ENCODE assay signal across 1 cellular context in the genomic region with DNA sequence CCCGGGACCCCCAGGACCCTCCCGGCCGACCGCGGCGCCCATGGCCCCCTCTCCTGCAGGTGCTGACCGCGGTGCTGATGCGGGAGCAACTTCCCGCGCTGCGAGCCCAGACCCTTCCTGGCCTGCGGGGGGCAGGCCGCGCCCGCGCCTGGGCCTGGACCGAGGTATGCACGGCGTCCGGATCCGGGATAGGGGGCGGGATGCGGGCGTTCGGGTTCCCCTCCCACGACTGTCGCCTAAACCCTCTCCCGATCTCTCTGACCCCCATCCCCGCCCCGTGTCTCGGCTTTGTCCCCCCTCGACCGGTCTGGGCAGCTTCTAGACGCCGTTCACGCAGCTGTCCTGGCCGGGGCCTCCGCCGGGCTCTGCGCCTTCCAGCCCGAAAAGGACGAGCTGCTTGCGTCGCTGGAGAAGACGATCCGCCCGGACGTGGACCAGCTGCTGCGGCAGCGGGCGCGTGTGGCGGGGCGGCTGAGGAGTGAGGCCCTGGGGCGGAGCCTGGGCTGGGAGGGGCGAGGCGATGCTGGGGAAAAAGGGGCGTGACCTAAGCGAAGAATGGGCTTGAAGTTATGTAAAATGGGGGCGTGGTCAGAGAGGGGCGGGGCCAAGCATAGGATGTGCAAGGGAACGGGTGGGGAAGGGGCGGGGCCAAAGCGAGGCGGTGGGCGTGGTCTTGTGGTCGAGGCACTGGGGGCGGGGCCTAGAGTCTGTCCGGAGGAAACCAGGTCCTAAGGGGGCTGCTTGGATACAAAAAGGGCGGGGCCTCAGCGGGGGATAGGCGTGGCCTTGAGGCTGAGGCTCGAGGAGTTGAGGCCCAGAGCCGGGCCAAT.
TF ChIP-seq lines count a peak whose summit lies in the region.

No MANE protein-coding gene starts in this region.

TF ChIP-seq in K562, 482 proteins besides CTCF, POLR2A, EP300 and RAD21 (continued from another document and continues in another):
- TF ChIP-seq, protein P1, sequence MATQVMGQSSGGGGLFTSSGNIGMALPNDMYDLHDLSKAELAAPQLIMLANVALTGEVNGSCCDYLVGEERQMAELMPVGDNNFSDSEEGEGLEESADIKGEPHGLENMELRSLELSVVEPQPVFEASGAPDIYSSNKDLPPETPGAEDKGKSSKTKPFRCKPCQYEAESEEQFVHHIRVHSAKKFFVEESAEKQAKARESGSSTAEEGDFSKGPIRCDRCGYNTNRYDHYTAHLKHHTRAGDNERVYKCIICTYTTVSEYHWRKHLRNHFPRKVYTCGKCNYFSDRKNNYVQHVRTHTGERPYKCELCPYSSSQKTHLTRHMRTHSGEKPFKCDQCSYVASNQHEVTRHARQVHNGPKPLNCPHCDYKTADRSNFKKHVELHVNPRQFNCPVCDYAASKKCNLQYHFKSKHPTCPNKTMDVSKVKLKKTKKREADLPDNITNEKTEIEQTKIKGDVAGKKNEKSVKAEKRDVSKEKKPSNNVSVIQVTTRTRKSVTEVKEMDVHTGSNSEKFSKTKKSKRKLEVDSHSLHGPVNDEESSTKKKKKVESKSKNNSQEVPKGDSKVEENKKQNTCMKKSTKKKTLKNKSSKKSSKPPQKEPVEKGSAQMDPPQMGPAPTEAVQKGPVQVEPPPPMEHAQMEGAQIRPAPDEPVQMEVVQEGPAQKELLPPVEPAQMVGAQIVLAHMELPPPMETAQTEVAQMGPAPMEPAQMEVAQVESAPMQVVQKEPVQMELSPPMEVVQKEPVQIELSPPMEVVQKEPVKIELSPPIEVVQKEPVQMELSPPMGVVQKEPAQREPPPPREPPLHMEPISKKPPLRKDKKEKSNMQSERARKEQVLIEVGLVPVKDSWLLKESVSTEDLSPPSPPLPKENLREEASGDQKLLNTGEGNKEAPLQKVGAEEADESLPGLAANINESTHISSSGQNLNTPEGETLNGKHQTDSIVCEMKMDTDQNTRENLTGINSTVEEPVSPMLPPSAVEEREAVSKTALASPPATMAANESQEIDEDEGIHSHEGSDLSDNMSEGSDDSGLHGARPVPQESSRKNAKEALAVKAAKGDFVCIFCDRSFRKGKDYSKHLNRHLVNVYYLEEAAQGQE (CRISPR knock-in tag; IDR thresholded peaks at IDR 0.05; ENCODE audit: low read depth): peak; percentile 97
- TF ChIP-seq, protein P2, sequence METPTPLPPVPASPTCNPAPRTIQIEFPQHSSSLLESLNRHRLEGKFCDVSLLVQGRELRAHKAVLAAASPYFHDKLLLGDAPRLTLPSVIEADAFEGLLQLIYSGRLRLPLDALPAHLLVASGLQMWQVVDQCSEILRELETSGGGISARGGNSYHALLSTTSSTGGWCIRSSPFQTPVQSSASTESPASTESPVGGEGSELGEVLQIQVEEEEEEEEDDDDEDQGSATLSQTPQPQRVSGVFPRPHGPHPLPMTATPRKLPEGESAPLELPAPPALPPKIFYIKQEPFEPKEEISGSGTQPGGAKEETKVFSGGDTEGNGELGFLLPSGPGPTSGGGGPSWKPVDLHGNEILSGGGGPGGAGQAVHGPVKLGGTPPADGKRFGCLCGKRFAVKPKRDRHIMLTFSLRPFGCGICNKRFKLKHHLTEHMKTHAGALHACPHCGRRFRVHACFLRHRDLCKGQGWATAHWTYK (CRISPR knock-in tag; IDR thresholded peaks at IDR 0.05): 0 out of 2 replicates have a peak, but pooled peaks have one; percentile 31
- TF ChIP-seq, protein P3, sequence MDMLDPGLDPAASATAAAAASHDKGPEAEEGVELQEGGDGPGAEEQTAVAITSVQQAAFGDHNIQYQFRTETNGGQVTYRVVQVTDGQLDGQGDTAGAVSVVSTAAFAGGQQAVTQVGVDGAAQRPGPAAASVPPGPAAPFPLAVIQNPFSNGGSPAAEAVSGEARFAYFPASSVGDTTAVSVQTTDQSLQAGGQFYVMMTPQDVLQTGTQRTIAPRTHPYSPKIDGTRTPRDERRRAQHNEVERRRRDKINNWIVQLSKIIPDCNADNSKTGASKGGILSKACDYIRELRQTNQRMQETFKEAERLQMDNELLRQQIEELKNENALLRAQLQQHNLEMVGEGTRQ (CRISPR knock-in tag; IDR thresholded peaks at IDR 0.05): peak; percentile 16; the same call in 1 of the 2 replicates
- TF ChIP-seq HMGN3 (IDR thresholded peaks at IDR 0.05; ENCODE audit: borderline replicate concordance, extremely low read depth, insufficient read length, low read depth, low read length): peak; percentile 44
- TF ChIP-seq, protein P4, sequence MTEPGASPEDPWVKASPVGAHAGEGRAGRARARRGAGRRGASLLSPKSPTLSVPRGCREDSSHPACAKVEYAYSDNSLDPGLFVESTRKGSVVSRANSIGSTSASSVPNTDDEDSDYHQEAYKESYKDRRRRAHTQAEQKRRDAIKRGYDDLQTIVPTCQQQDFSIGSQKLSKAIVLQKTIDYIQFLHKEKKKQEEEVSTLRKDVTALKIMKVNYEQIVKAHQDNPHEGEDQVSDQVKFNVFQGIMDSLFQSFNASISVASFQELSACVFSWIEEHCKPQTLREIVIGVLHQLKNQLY (CRISPR knock-in tag; conservative IDR thresholded peaks at IDR 0.05): 0 out of 4 replicates have a peak, but pooled peaks of 1 of the 2 experiments have one; percentile 63
- TF ChIP-seq SAP30 (IDR thresholded peaks at IDR 0.05; ENCODE audit: borderline replicate concordance, insufficient read depth, low read depth, low read length, poor library complexity, severe bottlenecking): peak; percentile 64
- TF ChIP-seq, protein P5, sequence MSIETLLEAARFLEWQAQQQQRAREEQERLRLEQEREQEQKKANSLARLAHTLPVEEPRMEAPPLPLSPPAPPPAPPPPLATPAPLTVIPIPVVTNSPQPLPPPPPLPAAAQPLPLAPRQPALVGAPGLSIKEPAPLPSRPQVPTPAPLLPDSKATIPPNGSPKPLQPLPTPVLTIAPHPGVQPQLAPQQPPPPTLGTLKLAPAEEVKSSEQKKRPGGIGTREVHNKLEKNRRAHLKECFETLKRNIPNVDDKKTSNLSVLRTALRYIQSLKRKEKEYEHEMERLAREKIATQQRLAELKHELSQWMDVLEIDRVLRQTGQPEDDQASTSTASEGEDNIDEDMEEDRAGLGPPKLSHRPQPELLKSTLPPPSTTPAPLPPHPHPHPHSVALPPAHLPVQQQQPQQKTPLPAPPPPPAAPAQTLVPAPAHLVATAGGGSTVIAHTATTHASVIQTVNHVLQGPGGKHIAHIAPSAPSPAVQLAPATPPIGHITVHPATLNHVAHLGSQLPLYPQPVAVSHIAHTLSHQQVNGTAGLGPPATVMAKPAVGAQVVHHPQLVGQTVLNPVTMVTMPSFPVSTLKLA (conservative IDR thresholded peaks at IDR 0.05): peak; percentile 72 to 85
- peak; percentile 27; the same call in 1 of the 2 replicates for TF ChIP-seq ETV1 (tag; conservative IDR thresholded peaks at IDR 0.05; ENCODE audit: low read depth)
- no peak for TF ChIP-seq ZNF316 (IDR thresholded peaks at IDR 0.05)
- TF ChIP-seq, protein P6, sequence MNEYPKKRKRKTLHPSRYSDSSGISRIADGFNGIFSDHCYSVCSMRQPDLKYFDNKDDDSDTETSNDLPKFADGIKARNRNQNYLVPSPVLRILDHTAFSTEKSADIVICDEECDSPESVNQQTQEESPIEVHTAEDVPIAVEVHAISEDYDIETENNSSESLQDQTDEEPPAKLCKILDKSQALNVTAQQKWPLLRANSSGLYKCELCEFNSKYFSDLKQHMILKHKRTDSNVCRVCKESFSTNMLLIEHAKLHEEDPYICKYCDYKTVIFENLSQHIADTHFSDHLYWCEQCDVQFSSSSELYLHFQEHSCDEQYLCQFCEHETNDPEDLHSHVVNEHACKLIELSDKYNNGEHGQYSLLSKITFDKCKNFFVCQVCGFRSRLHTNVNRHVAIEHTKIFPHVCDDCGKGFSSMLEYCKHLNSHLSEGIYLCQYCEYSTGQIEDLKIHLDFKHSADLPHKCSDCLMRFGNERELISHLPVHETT (CRISPR knock-in tag; conservative IDR thresholded peaks at IDR 0.05 in 1 of 2, IDR thresholded peaks at IDR 0.05 in 1 of 2): 0 out of 4 replicates have a peak, but pooled peaks of 1 of the 2 experiments have one; percentile 7
- TF ChIP-seq, protein P7, sequence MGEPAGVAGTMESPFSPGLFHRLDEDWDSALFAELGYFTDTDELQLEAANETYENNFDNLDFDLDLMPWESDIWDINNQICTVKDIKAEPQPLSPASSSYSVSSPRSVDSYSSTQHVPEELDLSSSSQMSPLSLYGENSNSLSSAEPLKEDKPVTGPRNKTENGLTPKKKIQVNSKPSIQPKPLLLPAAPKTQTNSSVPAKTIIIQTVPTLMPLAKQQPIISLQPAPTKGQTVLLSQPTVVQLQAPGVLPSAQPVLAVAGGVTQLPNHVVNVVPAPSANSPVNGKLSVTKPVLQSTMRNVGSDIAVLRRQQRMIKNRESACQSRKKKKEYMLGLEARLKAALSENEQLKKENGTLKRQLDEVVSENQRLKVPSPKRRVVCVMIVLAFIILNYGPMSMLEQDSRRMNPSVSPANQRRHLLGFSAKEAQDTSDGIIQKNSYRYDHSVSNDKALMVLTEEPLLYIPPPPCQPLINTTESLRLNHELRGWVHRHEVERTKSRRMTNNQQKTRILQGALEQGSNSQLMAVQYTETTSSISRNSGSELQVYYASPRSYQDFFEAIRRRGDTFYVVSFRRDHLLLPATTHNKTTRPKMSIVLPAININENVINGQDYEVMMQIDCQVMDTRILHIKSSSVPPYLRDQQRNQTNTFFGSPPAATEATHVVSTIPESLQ (CRISPR knock-in tag; IDR thresholded peaks at IDR 0.05): 0 out of 2 replicates have a peak, but pooled peaks have one; percentile 44
- TF ChIP-seq, protein P8, sequence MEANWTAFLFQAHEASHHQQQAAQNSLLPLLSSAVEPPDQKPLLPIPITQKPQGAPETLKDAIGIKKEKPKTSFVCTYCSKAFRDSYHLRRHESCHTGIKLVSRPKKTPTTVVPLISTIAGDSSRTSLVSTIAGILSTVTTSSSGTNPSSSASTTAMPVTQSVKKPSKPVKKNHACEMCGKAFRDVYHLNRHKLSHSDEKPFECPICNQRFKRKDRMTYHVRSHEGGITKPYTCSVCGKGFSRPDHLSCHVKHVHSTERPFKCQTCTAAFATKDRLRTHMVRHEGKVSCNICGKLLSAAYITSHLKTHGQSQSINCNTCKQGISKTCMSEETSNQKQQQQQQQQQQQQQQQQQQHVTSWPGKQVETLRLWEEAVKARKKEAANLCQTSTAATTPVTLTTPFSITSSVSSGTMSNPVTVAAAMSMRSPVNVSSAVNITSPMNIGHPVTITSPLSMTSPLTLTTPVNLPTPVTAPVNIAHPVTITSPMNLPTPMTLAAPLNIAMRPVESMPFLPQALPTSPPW (CRISPR knock-in tag; IDR thresholded peaks at IDR 0.05): peak; percentile 75
- TF ChIP-seq SIN3A (IDR thresholded peaks at IDR 0.05; ENCODE audit: borderline replicate concordance in 2 of 2, control insufficient read depth in 1 of 2, low read depth in 2 of 2, low read length in 2 of 2): peak; percentile 69 to 70; a peak in 2 of 4 replicates
- TF ChIP-seq ZNF165 (CRISPR knock-in tag; IDR thresholded peaks at IDR 0.05; ENCODE audit: borderline replicate concordance): no peak
- TF ChIP-seq, protein P9, sequence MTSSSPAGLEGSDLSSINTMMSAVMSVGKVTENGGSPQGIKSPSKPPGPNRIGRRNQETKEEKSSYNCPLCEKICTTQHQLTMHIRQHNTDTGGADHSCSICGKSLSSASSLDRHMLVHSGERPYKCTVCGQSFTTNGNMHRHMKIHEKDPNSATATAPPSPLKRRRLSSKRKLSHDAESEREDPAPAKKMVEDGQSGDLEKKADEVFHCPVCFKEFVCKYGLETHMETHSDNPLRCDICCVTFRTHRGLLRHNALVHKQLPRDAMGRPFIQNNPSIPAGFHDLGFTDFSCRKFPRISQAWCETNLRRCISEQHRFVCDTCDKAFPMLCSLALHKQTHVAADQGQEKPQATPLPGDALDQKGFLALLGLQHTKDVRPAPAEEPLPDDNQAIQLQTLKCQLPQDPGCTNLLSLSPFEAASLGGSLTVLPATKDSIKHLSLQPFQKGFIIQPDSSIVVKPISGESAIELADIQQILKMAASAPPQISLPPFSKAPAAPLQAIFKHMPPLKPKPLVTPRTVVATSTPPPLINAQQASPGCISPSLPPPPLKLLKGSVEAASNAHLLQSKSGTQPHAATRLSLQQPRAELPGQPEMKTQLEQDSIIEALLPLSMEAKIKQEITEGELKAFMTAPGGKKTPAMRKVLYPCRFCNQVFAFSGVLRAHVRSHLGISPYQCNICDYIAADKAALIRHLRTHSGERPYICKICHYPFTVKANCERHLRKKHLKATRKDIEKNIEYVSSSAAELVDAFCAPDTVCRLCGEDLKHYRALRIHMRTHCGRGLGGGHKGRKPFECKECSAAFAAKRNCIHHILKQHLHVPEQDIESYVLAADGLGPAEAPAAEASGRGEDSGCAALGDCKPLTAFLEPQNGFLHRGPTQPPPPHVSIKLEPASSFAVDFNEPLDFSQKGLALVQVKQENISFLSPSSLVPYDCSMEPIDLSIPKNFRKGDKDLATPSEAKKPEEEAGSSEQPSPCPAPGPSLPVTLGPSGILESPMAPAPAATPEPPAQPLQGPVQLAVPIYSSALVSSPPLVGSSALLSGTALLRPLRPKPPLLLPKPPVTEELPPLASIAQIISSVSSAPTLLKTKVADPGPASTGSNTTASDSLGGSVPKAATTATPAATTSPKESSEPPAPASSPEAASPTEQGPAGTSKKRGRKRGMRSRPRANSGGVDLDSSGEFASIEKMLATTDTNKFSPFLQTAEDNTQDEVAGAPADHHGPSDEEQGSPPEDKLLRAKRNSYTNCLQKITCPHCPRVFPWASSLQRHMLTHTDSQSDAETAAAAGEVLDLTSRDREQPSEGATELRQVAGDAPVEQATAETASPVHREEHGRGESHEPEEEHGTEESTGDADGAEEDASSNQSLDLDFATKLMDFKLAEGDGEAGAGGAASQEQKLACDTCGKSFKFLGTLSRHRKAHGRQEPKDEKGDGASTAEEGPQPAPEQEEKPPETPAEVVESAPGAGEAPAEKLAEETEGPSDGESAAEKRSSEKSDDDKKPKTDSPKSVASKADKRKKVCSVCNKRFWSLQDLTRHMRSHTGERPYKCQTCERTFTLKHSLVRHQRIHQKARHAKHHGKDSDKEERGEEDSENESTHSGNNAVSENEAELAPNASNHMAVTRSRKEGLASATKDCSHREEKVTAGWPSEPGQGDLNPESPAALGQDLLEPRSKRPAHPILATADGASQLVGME (CRISPR knock-in tag; IDR thresholded peaks at IDR 0.05): peak; percentile 66; the same call in 1 of the 2 replicates
- TF ChIP-seq ZNF444 (CRISPR knock-in tag; IDR thresholded peaks at IDR 0.05): no peak
- peak; percentile 96 for TF ChIP-seq SP1 (CRISPR knock-in tag; IDR thresholded peaks at IDR 0.05)
- TF ChIP-seq, protein P10, sequence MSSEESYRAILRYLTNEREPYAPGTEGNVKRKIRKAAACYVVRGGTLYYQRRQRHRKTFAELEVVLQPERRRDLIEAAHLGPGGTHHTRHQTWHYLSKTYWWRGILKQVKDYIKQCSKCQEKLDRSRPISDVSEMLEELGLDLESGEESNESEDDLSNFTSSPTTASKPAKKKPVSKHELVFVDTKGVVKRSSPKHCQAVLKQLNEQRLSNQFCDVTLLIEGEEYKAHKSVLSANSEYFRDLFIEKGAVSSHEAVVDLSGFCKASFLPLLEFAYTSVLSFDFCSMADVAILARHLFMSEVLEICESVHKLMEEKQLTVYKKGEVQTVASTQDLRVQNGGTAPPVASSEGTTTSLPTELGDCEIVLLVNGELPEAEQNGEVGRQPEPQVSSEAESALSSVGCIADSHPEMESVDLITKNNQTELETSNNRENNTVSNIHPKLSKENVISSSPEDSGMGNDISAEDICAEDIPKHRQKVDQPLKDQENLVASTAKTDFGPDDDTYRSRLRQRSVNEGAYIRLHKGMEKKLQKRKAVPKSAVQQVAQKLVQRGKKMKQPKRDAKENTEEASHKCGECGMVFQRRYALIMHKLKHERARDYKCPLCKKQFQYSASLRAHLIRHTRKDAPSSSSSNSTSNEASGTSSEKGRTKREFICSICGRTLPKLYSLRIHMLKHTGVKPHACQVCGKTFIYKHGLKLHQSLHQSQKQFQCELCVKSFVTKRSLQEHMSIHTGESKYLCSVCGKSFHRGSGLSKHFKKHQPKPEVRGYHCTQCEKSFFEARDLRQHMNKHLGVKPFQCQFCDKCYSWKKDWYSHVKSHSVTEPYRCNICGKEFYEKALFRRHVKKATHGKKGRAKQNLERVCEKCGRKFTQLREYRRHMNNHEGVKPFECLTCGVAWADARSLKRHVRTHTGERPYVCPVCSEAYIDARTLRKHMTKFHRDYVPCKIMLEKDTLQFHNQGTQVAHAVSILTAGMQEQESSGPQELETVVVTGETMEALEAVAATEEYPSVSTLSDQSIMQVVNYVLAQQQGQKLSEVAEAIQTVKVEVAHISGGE (CRISPR knock-in tag; IDR thresholded peaks at IDR 0.05): 0 out of 6 replicates have a peak, but pooled peaks of 1 of the 3 experiments have one; percentile 45
- TF ChIP-seq TBP (optimal IDR thresholded peaks at IDR 0.05; ENCODE audit: low read depth, low read length): peak; percentile 54
